In the genomic region with DNA sequence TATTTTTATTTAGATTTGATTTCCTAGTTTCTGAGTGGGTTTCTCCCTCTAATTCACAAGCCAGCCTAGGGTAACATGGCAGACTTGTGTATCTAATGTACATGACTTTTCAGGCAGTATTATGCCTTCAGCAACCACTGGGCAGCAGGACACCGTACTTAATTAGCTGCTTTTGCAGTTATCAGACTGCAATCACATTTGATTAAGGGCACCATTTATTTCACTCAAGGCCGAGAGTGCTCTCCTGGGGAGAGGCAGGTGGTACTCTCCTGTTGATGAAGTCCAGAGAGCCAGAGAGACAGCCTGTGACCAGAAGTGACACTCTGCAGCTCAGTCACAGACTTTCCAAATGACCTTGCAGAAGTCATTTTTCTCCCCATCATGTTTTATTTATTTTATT, we compare ENCODE assay signal across 17 cellular contexts. TPM values are rescaled to one million over a fixed set of nuclear protein-coding genes. Genes with fewer than 3 reads are reported as not detected.
"Had no signal": no experiment of that assay in that cellular context is flagged by ENCODE, and none has a peak within 500 bp of the region (broad histone marks: within the 10 kb centered on the region; RNA-seq: fewer than 3 reads in every experiment).

No MANE protein-coding gene starts in this region.

- H3K4me3 Mint-ChIP-seq: activated CD8-positive, alpha-beta T cell treated with anti-CD3 and anti-CD28 coated beads for 36 hours; activated T-helper 17 cell treated with anti-CD3 and anti-CD28 coated beads, Interleukin-2, amount 50 U/mL, for 72 hours; nephron; stimulated activated naive B cell treated with anti-CD40 and anti-IgM and Interleukin-4, amounts not matched to agents 10 μg/mL and 1 μg/mL and 100 μg/mL, for 72 hours had no signal

- DNase-seq: activated CD4-positive, alpha-beta T cell treated with anti-CD3 and anti-CD28 coated beads for 48 hours; activated CD4-positive, CD25-positive, alpha-beta regulatory T cell; activated CD8-positive, alpha-beta T cell treated with anti-CD3 and anti-CD28 coated beads for 36 hours; activated naive CD4-positive, alpha-beta T cell treated with Interleukin-2 at 50 U/mL for 16 hours; activated T-cell treated with anti-CD3 and anti-CD28 coated beads, Interleukin-2, amount 50 U/mL, for 1 hour; effector memory CD4-positive, alpha-beta T cell; esophagus squamous epithelium; hypothalamus; mammary epithelial cell; midbrain; stimulated activated naive B cell treated with anti-CD40 and anti-IgM and Interleukin-4, amounts not matched to agents 10 μg/mL and 1 μg/mL and 100 μg/mL, for 72 hours had no signal

- H3K9me3 ChIP-seq: body of pancreas, esophagus squamous epithelium had no signal

- H3K4me1 Mint-ChIP-seq: activated T-helper 17 cell treated with anti-CD3 and anti-CD28 coated beads, Interleukin-2, amount 50 U/mL, for 72 hours; stimulated activated naive B cell treated with anti-CD40 and anti-IgM and Interleukin-4, amounts not matched to agents 10 μg/mL and 1 μg/mL and 100 μg/mL, for 72 hours had no signal

- H3K36me3 ChIP-seq: esophagus squamous epithelium had no signal

- H3K9me3 Mint-ChIP-seq: activated CD8-positive, alpha-beta T cell treated with anti-CD3 and anti-CD28 coated beads for 36 hours; activated T-helper 17 cell treated with anti-CD3 and anti-CD28 coated beads, Interleukin-2, amount 50 U/mL, for 72 hours; nephron; stimulated activated naive B cell treated with anti-CD40 and anti-IgM and Interleukin-4, amounts not matched to agents 10 μg/mL and 1 μg/mL and 100 μg/mL, for 72 hours had no signal

- H3K27me3 ChIP-seq: body of pancreas, esophagus squamous epithelium had no signal

- H3K36me3 Mint-ChIP-seq: stimulated activated naive B cell treated with anti-CD40 and anti-IgM and Interleukin-4, amounts not matched to agents 10 μg/mL and 1 μg/mL and 100 μg/mL, for 72 hours had no signal

- ATAC-seq: activated CD8-positive, alpha-beta T cell treated with anti-CD3 and anti-CD28 coated beads for 36 hours; activated T-helper 17 cell treated with anti-CD3 and anti-CD28 coated beads, Interleukin-2, amount 50 U/mL, for 72 hours; body of pancreas; left lobe of liver; stimulated activated naive B cell treated with anti-CD40 and anti-IgM and Interleukin-4, amounts not matched to agents 10 μg/mL and 1 μg/mL and 100 μg/mL, for 72 hours had no signal

- H3K4me3 ChIP-seq: body of pancreas, esophagus squamous epithelium had no signal

- H3K4me1 ChIP-seq: body of pancreas, parathyroid adenoma had no signal

- H3K27ac Mint-ChIP-seq: activated CD8-positive, alpha-beta T cell treated with anti-CD3 and anti-CD28 coated beads for 36 hours; activated T-helper 17 cell treated with anti-CD3 and anti-CD28 coated beads, Interleukin-2, amount 50 U/mL, for 72 hours; nephron; stimulated activated naive B cell treated with anti-CD40 and anti-IgM and Interleukin-4, amounts not matched to agents 10 μg/mL and 1 μg/mL and 100 μg/mL, for 72 hours had no signal

- H3K27ac ChIP-seq: body of pancreas, esophagus squamous epithelium, parathyroid adenoma had no signal

- H3K27me3 Mint-ChIP-seq: activated CD8-positive, alpha-beta T cell treated with anti-CD3 and anti-CD28 coated beads for 36 hours; activated T-helper 17 cell treated with anti-CD3 and anti-CD28 coated beads, Interleukin-2, amount 50 U/mL, for 72 hours; stimulated activated naive B cell treated with anti-CD40 and anti-IgM and Interleukin-4, amounts not matched to agents 10 μg/mL and 1 μg/mL and 100 μg/mL, for 72 hours had no signal

RNA-seq across cellular contexts. Expression of a gene that starts 18.7 kb away (rescaled TPM):
- total RNA-seq: activated CD8-positive, alpha-beta T cell treated with anti-CD3 and anti-CD28 coated beads for 36 hours; activated T-helper 17 cell treated with anti-CD3 and anti-CD28 coated beads, Interleukin-2, amount 50 U/mL, for 72 hours; T-helper 2 cell treated with Interferon-gamma antibody and Interleukin-4, amounts not matched to agents 100 ng/mL and 5 ng/mL, for 36 hours had no signal
